Comparison of ENCODE assay signal across 26 cellular contexts in the genomic region with DNA sequence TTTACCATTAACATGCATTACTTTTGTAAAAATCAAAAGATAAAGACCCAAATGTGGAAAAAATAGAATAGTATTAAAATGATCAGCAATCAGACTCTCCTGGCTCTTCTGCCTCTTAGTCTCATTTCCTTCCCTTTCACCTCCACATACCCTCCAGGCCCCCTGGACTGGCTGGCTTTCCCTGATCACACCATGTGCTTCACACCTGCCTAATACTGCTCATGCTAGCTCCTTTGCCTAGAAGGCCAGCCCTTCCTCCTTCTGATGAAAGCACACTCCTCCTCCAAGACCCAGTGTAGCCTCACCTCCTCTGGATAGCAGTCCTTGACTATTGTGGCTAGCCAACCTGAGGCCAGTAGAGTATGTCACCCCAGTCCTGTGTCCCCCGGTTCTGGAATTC.
"Had no signal": no experiment of that assay in that cellular context is flagged by ENCODE, and none has a peak within 500 bp of the region (broad histone marks: within the 10 kb centered on the region; RNA-seq: fewer than 3 reads in every experiment).

No MANE protein-coding gene starts in this region.

- H3K9ac ChIP-seq: neural progenitor cell, parathyroid adenoma had no signal

- H3K4me2 ChIP-seq: neural progenitor cell had no signal

- H3K9me3 ChIP-seq: neutrophil, ovary, psoas muscle, right lobe of liver, sigmoid colon, stomach, thoracic aorta, thyroid gland, transverse colon, upper lobe of right lung, uterus had no signal

- H3K27ac ChIP-seq: neural progenitor cell, neutrophil, ovary, parathyroid adenoma, psoas muscle, right lobe of liver, sigmoid colon, stomach, thoracic aorta, thyroid gland, transverse colon, upper lobe of right lung, uterus had no signal

- H3K27me3 ChIP-seq: neural progenitor cell, neutrophil, ovary, right lobe of liver, sigmoid colon, thyroid gland, upper lobe of right lung, uterus had no signal

- H3K79me2 ChIP-seq: parathyroid adenoma had no signal

- DNase-seq: naive thymus-derived CD4-positive, alpha-beta T cell; natural killer cell; nucleus accumbens; ovary; posterior cingulate gyrus; psoas muscle; right cardiac atrium; right lobe of liver; sigmoid colon; small intestine; stimulated activated CD4-positive, alpha-beta T cell treated with anti-CD3 and anti-CD28 coated beads, Interleukin-15, amount 100 ng/mL, for 24 hours; stimulated activated CD4-positive, alpha-beta T cell treated with anti-CD3 and anti-CD28 coated beads, Interleukin-2, amount 100 ng/mL, for 24 hours; stimulated activated CD4-positive, alpha-beta T cell treated with anti-CD3 and anti-CD28 coated beads, Interleukin-2, amount 100 ng/mL, for 48 hours; stimulated activated CD4-positive, alpha-beta T cell treated with anti-CD3 and anti-CD28 coated beads, Interleukin-4, amount 100 ng/mL, for 24 hours; stimulated activated naive B cell treated with anti-CD40 and anti-IgM and Interleukin-4, amounts not matched to agents 10 μg/mL and 1 μg/mL and 100 μg/mL, for 72 hours; stimulated activated naive CD4-positive, alpha-beta T cell treated with Interleukin-2 at 50 U/mL for 16 hours; stomach; thyroid gland; transverse colon; upper lobe of right lung; uterus had no signal

- H3K36me3 ChIP-seq: neural progenitor cell, neutrophil, ovary, right lobe of liver, sigmoid colon, stomach, thoracic aorta, thyroid gland, transverse colon, upper lobe of right lung, uterus had no signal

- H3K4me3 ChIP-seq: neural progenitor cell, ovary, psoas muscle, right lobe of liver, sigmoid colon, stomach, thoracic aorta, thyroid gland, transverse colon, upper lobe of right lung, uterus had no signal

- H3K4me1 ChIP-seq: parathyroid adenoma, psoas muscle, right lobe of liver, sigmoid colon, stomach, thyroid gland, transverse colon, upper lobe of right lung, uterus had no signal

- ATAC-seq: naive thymus-derived CD4-positive, alpha-beta T cell; natural killer cell; psoas muscle; right cardiac atrium; stimulated activated effector memory CD8-positive, alpha-beta T cell treated with anti-CD3 and anti-CD28 coated beads, Interleukin-12 subunit alpha, Interleukin-12 subunit beta, amount 100 ng/mL, for 72 hours; stimulated activated naive B cell treated with anti-CD40 and anti-IgM and Interleukin-4, amounts not matched to agents 10 μg/mL and 1 μg/mL and 100 μg/mL, for 72 hours; upper lobe of right lung had no signal

- FAIRE-seq: small intestine had no signal

- H2AFZ ChIP-seq: neural progenitor cell, parathyroid adenoma had no signal
